33 cellular contexts compared by ENCODE assay signal in genomic region chr16:67871256-67871655, GRCh38. TPM values are rescaled to one million over a fixed set of nuclear protein-coding genes. Genes with fewer than 3 reads are reported as not detected.
A peak's percentile ranks its signal among the peaks of the same experiment; 100 is the strongest.
DNase-seq lines count a peak whose midpoint lies in the region; ATAC-seq, FAIRE-seq and TF ChIP-seq lines count a peak whose summit lies in the region.
"Had no signal": no experiment of that assay in that cellular context is flagged by ENCODE, and none has a peak within 500 bp of the region (broad histone marks: within the 10 kb centered on the region; RNA-seq: fewer than 3 reads in every experiment).

No MANE protein-coding gene starts in this region.

- H3K9me3 Mint-ChIP-seq in type B pancreatic cell = no peaks in the 10 kb centered on the region
- H3K9me3 Mint-ChIP-seq: T-cell had no signal

- H3K4me3 Mint-ChIP-seq in type B pancreatic cell = peak overlapping the region; percentile 87

- TF ChIP-seq POLR2A in HepG2 (IDR thresholded peaks at IDR 0.05; ENCODE audit: insufficient read depth in 1 of 2, low read depth in 2 of 2, low read length in 2 of 2) = no peak
- no peak for TF ChIP-seq POLR2A in right lobe of liver (IDR thresholded peaks at IDR 0.05)

- H3K36me3 Mint-ChIP-seq in type B pancreatic cell = peaks cover 14% of the 10 kb centered on the region

- H3K4me1 ChIP-seq in HepG2 (ENCODE audit: insufficient read depth, low read length) (peaks cover 30% of the 10 kb centered on the region), right lobe of liver (peaks cover 0 to 32% (median 8%) of the 10 kb centered on the region in 4 donors)

- H3K27me3 ChIP-seq in HepG2 (ENCODE audit: control insufficient read depth in 1 of 2, insufficient read depth in 2 of 2, low read length in 2 of 2) (no peaks in the 10 kb centered on the region; a peak in 1 of 5 replicates), right lobe of liver (no peaks in the 10 kb centered on the region), HL-60 (ENCODE audit: insufficient read depth, poor library complexity, severe bottlenecking) (no peaks in the 10 kb centered on the region)
- H3K27me3 ChIP-seq: brain microvascular endothelial cell, heart right ventricle, ovary, Peyer's patch, right atrium auricular region, SJSA1, tibial artery had no signal

- CTCF ChIA-PET in HepG2 (lab: Yijun Ruan, JAX; ENCODE audit: low intra/inter-chr PET ratio, low total read pairs) = no interaction called here

- H3K9me3 ChIP-seq in HepG2 (ENCODE audit: low read length) (no peaks in the 10 kb centered on the region), right lobe of liver (no peaks in the 10 kb centered on the region)
- H3K9me3 ChIP-seq: heart right ventricle, ovary, Peyer's patch, right atrium auricular region, SJSA1, tibial artery had no signal

- no peaks in the 10 kb centered on the region for H3K27me3 Mint-ChIP-seq in type B pancreatic cell
- H3K27me3 Mint-ChIP-seq: T-cell had no signal

- no peak overlapping the region for H3K9ac ChIP-seq in HepG2 (ENCODE audit: insufficient read depth, low read depth, low read length)

- POLR2A ChIA-PET in HepG2 (lab: Yijun Ruan, JAX) = interaction anchor here (1.0 kb wide), 1 partner anchor 25 kb away, joined by 4 read pairs; the partner anchor contains the start of gene NUTF2

- TF ChIP-seq EP300 in HepG2 (IDR thresholded peaks at IDR 0.05; ENCODE audit: low read depth in 2 of 2, low read length in 2 of 2) (no peak), HepG2 (CRISPR knock-in tag; IDR thresholded peaks at IDR 0.05; ENCODE audit: borderline replicate concordance) (no peak)

- intact Hi-C loops in HepG2 (cut with micrococcal nuclease; ENCODE audit: unreplicated experiment) = loop anchor here (5.0 kb wide), 1 partner anchor 1334 kb away; no protein-coding TSS in a partner anchor
- intact Hi-C loops in right lobe of liver (cut with DNase I) = no loop called here

- in situ Hi-C loops in HepG2 (cut with HindIII; ENCODE audit: extremely low pct_ligation_motif_present, low pct_unique_long_range_greater_than_20kb) = no loop called here

- peaks cover 15% of the 10 kb centered on the region for H4K20me1 ChIP-seq in HepG2 (ENCODE audit: insufficient read depth, low read length)

- TF ChIP-seq CTCF in HepG2 (CRISPR knock-in tag; IDR thresholded peaks at IDR 0.05) = no peak
- TF ChIP-seq CTCF in right lobe of liver (IDR thresholded peaks at IDR 0.05) = no peak
- no peak for TF ChIP-seq CTCF in HL-60 (IDR thresholded peaks at IDR 0.05; ENCODE audit: insufficient read depth, low read length)
- no peak for TF ChIP-seq CTCF in type B pancreatic cell (conservative IDR thresholded peaks at IDR 0.05)

- no peak for TF ChIP-seq RAD21 in HepG2 (CRISPR knock-in tag; IDR thresholded peaks at IDR 0.05)

- FAIRE-seq in HepG2 (lab: Jason Lieb, UNC) = no peak
- FAIRE-seq: GM18507 had no signal

- H3K36me3 ChIP-seq in HepG2 (replicated peaks in 1 of 2; ENCODE audit: control insufficient read depth in 1 of 2, insufficient read depth in 2 of 2, low read length in 2 of 2) = peaks cover 29 to 62% of the 10 kb centered on the region in 2 experiments
- peaks cover 0 to 27% (median 6%) of the 10 kb centered on the region in 4 donors for H3K36me3 ChIP-seq in right lobe of liver
- H3K36me3 ChIP-seq: ovary had no signal

- peaks cover 20% of the 10 kb centered on the region for H3K4me1 Mint-ChIP-seq in type B pancreatic cell (ENCODE audit: unreplicated experiment)

- no peak for ATAC-seq in HepG2
- ATAC-seq in right lobe of liver = no peak
- ATAC-seq: heart right ventricle; stimulated activated naive CD8-positive, alpha-beta T cell treated with anti-CD3 and anti-CD28 coated beads, Interleukin-15, Interleukin-2, amounts not matched to agents 100 U/mL and 50 U/mL, for 24 hours; T-cell had no signal

- H3K27ac ChIP-seq in HepG2 (ENCODE audit: extremely low read length, insufficient read depth, low read length) (no peak overlapping the region), right lobe of liver (no peak overlapping the region), HL-60 (replicated peaks) (peak overlapping the region; percentile 79; the same call in 1 of the 2 replicates), epithelial cell of prostate (peak overlapping the region; percentile 46)
- H3K27ac ChIP-seq: brain microvascular endothelial cell, ovary, SJSA1 had no signal

- H2AFZ ChIP-seq in HepG2 (ENCODE audit: low read length) = no peak overlapping the region

- no peak for DNase-seq in HepG2 (ENCODE audit: low spot score)
- no peak for DNase-seq in right lobe of liver
- no peak for DNase-seq in HL-60 (ENCODE audit: low read depth in 1 of 2, low spot score in 1 of 2)
- DNase-seq in epithelial cell of prostate (ENCODE audit: low read depth, low spot score) = no peak
- DNase-seq in type B pancreatic cell (ENCODE audit: extremely low spot score, unreplicated experiment) = no peak
- DNase-seq in T1000 (lab: John Stamatoyannopoulos, UW) = no peak
- no peak for DNase-seq in NCI-H226
- DNase-seq in UCSD-AML1 (lab: John Stamatoyannopoulos, UW; ENCODE audit: unreplicated experiment) = no peak
- DNase-seq: activated CD4-positive, alpha-beta T cell treated with anti-CD3 and anti-CD28 coated beads for 48 hours; activated effector memory CD4-positive, alpha-beta T cell treated with anti-CD3 and anti-CD28 coated beads, Interleukin-2, amount 50 U/mL, for 16 hours; brain microvascular endothelial cell; DMS153; effector CD8-positive, alpha-beta T cell; erythroblast; GDM1; heart right ventricle; Karpas-422; MV-4-11; NCI-H1694 treated with DMSO at 0.1 percent for 48 hours; NCI-H2171 treated with DMSO at 0.1 percent for 48 hours; NCI-H524 treated with DMSO at 0.1 percent for 48 hours; ovary; Peyer's patch; stimulated activated CD4-positive, alpha-beta T cell treated with anti-CD3 and anti-CD28 coated beads, Interleukin-4, amount 100 ng/mL, for 24 hours; stimulated activated naive CD8-positive, alpha-beta T cell treated with anti-CD3 and anti-CD28 coated beads, Interleukin-15, Interleukin-2, amounts not matched to agents 100 U/mL and 50 U/mL, for 24 hours; T-cell; tibial artery had no signal

- 89% methylated on average over 3 of the region's 3 CpGs for WGBS in HepG2 (ENCODE audit: low lambda C conversion rate)
- 65% methylated on average over 2 of the region's 3 CpGs for WGBS in right lobe of liver (ENCODE audit: insufficient coverage, low coverage, low lambda C conversion rate, missing lambda C conversion rate)

- peak overlapping the region; percentile 76 for H3K27ac Mint-ChIP-seq in type B pancreatic cell

- peaks cover 30% of the 10 kb centered on the region for H3K79me2 ChIP-seq in HepG2 (ENCODE audit: insufficient read depth, low read length)

- H3K4me3 ChIP-seq in HepG2 (replicated peaks in 1 of 3; ENCODE audit: insufficient read depth in 1 of 3, low read depth in 2 of 3, low read length in 3 of 3) = no peak overlapping the region
- no peak overlapping the region for H3K4me3 ChIP-seq in right lobe of liver
- no peak overlapping the region for H3K4me3 ChIP-seq in HL-60 (replicated peaks; ENCODE audit: insufficient read depth, low read length)
- H3K4me3 ChIP-seq: heart right ventricle, ovary, Peyer's patch, right atrium auricular region, SJSA1, tibial artery had no signal

- no peak overlapping the region for H3K4me2 ChIP-seq in HepG2 (ENCODE audit: low read depth, low read length)

- BruUV-seq in HepG2 (replicated peaks; lab: Mats Ljungman, UMichigan) = no TSS peak

RNA-seq across cellular contexts. Expression of gene EDC4, which starts 1.6 kb away (rescaled TPM):
- total RNA-seq in HepG2 (2016; rRNA removed; fragmentation: Illumina TruSeq; extraction: Trizol) (53.4 and 59.1 TPM in 2 replicates), right lobe of liver (10 to 100 TPM; 16.2 to 25.4 (median 19.5) TPM), type B pancreatic cell (ENCODE audit: low replicate concordance) (77.5 and 81.1 TPM in 2 replicates)
- 3.4 and 6.4 TPM in 2 replicates for total RNA-seq in HepG2 (2016; cell fraction: cytosol; rRNA removed; fragmentation: Illumina TruSeq; extraction: Trizol; ENCODE audit: low read depth)
- 49.7 and 63.5 TPM in 2 replicates for total RNA-seq in HepG2 (2016; cell fraction: insoluble cytoplasmic fraction; rRNA removed; fragmentation: Illumina TruSeq; extraction: Trizol)
- total RNA-seq in HepG2 (2016; cell fraction: membrane; rRNA removed; fragmentation: Illumina TruSeq; extraction: Trizol) = 14.5 and 17.3 TPM in 2 replicates
- total RNA-seq in HepG2 (2016; cell fraction: nucleus; rRNA removed; fragmentation: Illumina TruSeq; extraction: Trizol) = 56.7 and 57.8 TPM in 2 replicates
- polyA plus RNA-seq in HepG2 (2011; rRNA removed) = 51.4 and 65.8 TPM in 2 replicates
- polyA plus RNA-seq in HepG2 (2011; cell fraction: cytosol; rRNA removed) = 31.1 and 42.0 TPM in 2 replicates
- polyA plus RNA-seq in HepG2 (2011; cell fraction: nucleus; rRNA removed) = 315 and 402 TPM in 2 replicates
- 35.8 and 45.8 TPM in 2 replicates for polyA plus RNA-seq in HepG2 (2012)
- 3.8 and 5.4 TPM in 2 replicates for polyA plus RNA-seq in HepG2 (2016; cell fraction: cytosol; fragmentation: Illumina TruSeq; extraction: Trizol; ENCODE audit: low read depth)
- 41.9 and 50.8 TPM in 2 replicates for polyA plus RNA-seq in HepG2 (2016; cell fraction: insoluble cytoplasmic fraction; fragmentation: Illumina TruSeq; extraction: Trizol; ENCODE audit: low read depth)
- polyA plus RNA-seq in HepG2 (2016; cell fraction: membrane; fragmentation: Illumina TruSeq; extraction: Trizol; ENCODE audit: low read depth) = 4.5 and 8.2 TPM in 2 replicates
- 159 and 172 TPM in 2 replicates for polyA plus RNA-seq in HepG2 (2016; cell fraction: nucleus; fragmentation: Illumina TruSeq; extraction: Trizol; ENCODE audit: insufficient read depth, low read depth)
- polyA minus RNA-seq in HepG2 (2011; rRNA and poly(A)+ RNA removed; ENCODE audit: low replicate concordance) = 150 and 170 TPM in 2 replicates
- polyA minus RNA-seq in HepG2 (2011; cell fraction: cytosol; rRNA and poly(A)+ RNA removed) = 37.8 and 44.5 TPM in 2 replicates
- polyA minus RNA-seq in HepG2 (2011; cell fraction: nucleus; rRNA and poly(A)+ RNA removed) = 61.0 and 65.3 TPM in 2 replicates

RNA-seq across cellular contexts. Expression of gene NRN1L, which starts 13.4 kb away (rescaled TPM):
- total RNA-seq in HepG2 (2016; rRNA removed; fragmentation: Illumina TruSeq; extraction: Trizol) = 0.53 TPM in 1 of 2 replicates, not detected in the other
- total RNA-seq in HepG2 (2016; cell fraction: cytosol; rRNA removed; fragmentation: Illumina TruSeq; extraction: Trizol; ENCODE audit: low read depth) = not detected in 2 replicates
- 0.24 TPM in 1 of 2 replicates, not detected in the other for total RNA-seq in HepG2 (2016; cell fraction: insoluble cytoplasmic fraction; rRNA removed; fragmentation: Illumina TruSeq; extraction: Trizol)
- total RNA-seq in HepG2 (2016; cell fraction: membrane; rRNA removed; fragmentation: Illumina TruSeq; extraction: Trizol) = 0.38 TPM in 1 of 2 replicates, not detected in the other
- total RNA-seq in HepG2 (2016; cell fraction: nucleus; rRNA removed; fragmentation: Illumina TruSeq; extraction: Trizol) = not detected in 2 replicates
- 1.2 and 1.3 TPM in 2 replicates for polyA plus RNA-seq in HepG2 (2011; rRNA removed)
- polyA plus RNA-seq in HepG2 (2011; cell fraction: cytosol; rRNA removed) = 0.33 and 0.93 TPM in 2 replicates
- 11.7 and 16.3 TPM in 2 replicates for polyA plus RNA-seq in HepG2 (2011; cell fraction: nucleus; rRNA removed)
- polyA plus RNA-seq in HepG2 (2012) = 0.90 and 2.0 TPM in 2 replicates
- 0.19 TPM in 1 of 2 replicates, not detected in the other for polyA plus RNA-seq in HepG2 (2016; cell fraction: cytosol; fragmentation: Illumina TruSeq; extraction: Trizol; ENCODE audit: low read depth)
- polyA plus RNA-seq in HepG2 (2016; cell fraction: insoluble cytoplasmic fraction; fragmentation: Illumina TruSeq; extraction: Trizol; ENCODE audit: low read depth) = not detected in 2 replicates
- not detected in 2 replicates for polyA plus RNA-seq in HepG2 (2016; cell fraction: membrane; fragmentation: Illumina TruSeq; extraction: Trizol; ENCODE audit: low read depth)
- 1.4 and 1.9 TPM in 2 replicates for polyA plus RNA-seq in HepG2 (2016; cell fraction: nucleus; fragmentation: Illumina TruSeq; extraction: Trizol; ENCODE audit: insufficient read depth, low read depth)
- 0.86 TPM in 1 of 2 replicates, not detected in the other for polyA minus RNA-seq in HepG2 (2011; rRNA and poly(A)+ RNA removed; ENCODE audit: low replicate concordance)
- not detected in 2 replicates for polyA minus RNA-seq in HepG2 (2011; cell fraction: cytosol; rRNA and poly(A)+ RNA removed)
- polyA minus RNA-seq in HepG2 (2011; cell fraction: nucleus; rRNA and poly(A)+ RNA removed) = not detected in 2 replicates
- under 1 TPM in 1 of 6 experiments, not detected in 5; 0.84 TPM for total RNA-seq in right lobe of liver
- 0.80 and 1.1 TPM in 2 replicates for total RNA-seq in type B pancreatic cell (ENCODE audit: low replicate concordance)
- total RNA-seq: fibroblast of villous mesenchyme, H4, lung microvascular endothelial cell, right atrium auricular region, SJSA1 had no signal

RNA-seq across cellular contexts. Expression of gene PSKH1, which starts 21.8 kb away (rescaled TPM):
- 8.4 and 12.9 TPM in 2 replicates for total RNA-seq in HepG2 (2016; rRNA removed; fragmentation: Illumina TruSeq; extraction: Trizol)
- 19.3 and 21.7 TPM in 2 replicates for total RNA-seq in HepG2 (2016; cell fraction: cytosol; rRNA removed; fragmentation: Illumina TruSeq; extraction: Trizol; ENCODE audit: low read depth)
- 11.2 and 11.8 TPM in 2 replicates for total RNA-seq in HepG2 (2016; cell fraction: insoluble cytoplasmic fraction; rRNA removed; fragmentation: Illumina TruSeq; extraction: Trizol)
- 29.0 and 30.2 TPM in 2 replicates for total RNA-seq in HepG2 (2016; cell fraction: membrane; rRNA removed; fragmentation: Illumina TruSeq; extraction: Trizol)
- 10.0 and 11.3 TPM in 2 replicates for total RNA-seq in HepG2 (2016; cell fraction: nucleus; rRNA removed; fragmentation: Illumina TruSeq; extraction: Trizol)
- 19.1 and 45.7 TPM in 2 replicates for polyA plus RNA-seq in HepG2 (2011; rRNA removed)
- polyA plus RNA-seq in HepG2 (2011; cell fraction: cytosol; rRNA removed) = 25.6 and 28.0 TPM in 2 replicates
- polyA plus RNA-seq in HepG2 (2011; cell fraction: nucleus; rRNA removed) = 28.8 and 29.7 TPM in 2 replicates
- 18.9 and 23.9 TPM in 2 replicates for polyA plus RNA-seq in HepG2 (2012)
- polyA plus RNA-seq in HepG2 (2016; cell fraction: cytosol; fragmentation: Illumina TruSeq; extraction: Trizol; ENCODE audit: low read depth) = 17.3 and 28.4 TPM in 2 replicates
- polyA plus RNA-seq in HepG2 (2016; cell fraction: insoluble cytoplasmic fraction; fragmentation: Illumina TruSeq; extraction: Trizol; ENCODE audit: low read depth) = 25.1 and 27.8 TPM in 2 replicates
- 46.7 and 49.0 TPM in 2 replicates for polyA plus RNA-seq in HepG2 (2016; cell fraction: membrane; fragmentation: Illumina TruSeq; extraction: Trizol; ENCODE audit: low read depth)
- 19.1 and 27.5 TPM in 2 replicates for polyA plus RNA-seq in HepG2 (2016; cell fraction: nucleus; fragmentation: Illumina TruSeq; extraction: Trizol; ENCODE audit: insufficient read depth, low read depth)
- polyA minus RNA-seq in HepG2 (2011; rRNA and poly(A)+ RNA removed; ENCODE audit: low replicate concordance) = 49.1 and 87.7 TPM in 2 replicates
- 17.5 and 18.7 TPM in 2 replicates for polyA minus RNA-seq in HepG2 (2011; cell fraction: cytosol; rRNA and poly(A)+ RNA removed)
- 16.0 and 20.4 TPM in 2 replicates for polyA minus RNA-seq in HepG2 (2011; cell fraction: nucleus; rRNA and poly(A)+ RNA removed)
- 10 to 100 TPM in 4 of 6 experiments, 1 to 10 TPM in 2; 6.7 to 22.6 (median 13.2) TPM for total RNA-seq in right lobe of liver
- 39.2 and 41.5 TPM in 2 replicates for total RNA-seq in type B pancreatic cell (ENCODE audit: low replicate concordance)

RNA-seq across cellular contexts. Expression of gene CENPT, which starts 23.8 kb away (rescaled TPM):
- total RNA-seq in HepG2 (2016; rRNA removed; fragmentation: Illumina TruSeq; extraction: Trizol) = 24.8 and 43.3 TPM in 2 replicates
- total RNA-seq in HepG2 (2016; cell fraction: cytosol; rRNA removed; fragmentation: Illumina TruSeq; extraction: Trizol; ENCODE audit: low read depth) = 11.2 and 11.7 TPM in 2 replicates
- 22.8 and 43.9 TPM in 2 replicates for total RNA-seq in HepG2 (2016; cell fraction: insoluble cytoplasmic fraction; rRNA removed; fragmentation: Illumina TruSeq; extraction: Trizol)
- 7.4 and 8.2 TPM in 2 replicates for total RNA-seq in HepG2 (2016; cell fraction: membrane; rRNA removed; fragmentation: Illumina TruSeq; extraction: Trizol)
- total RNA-seq in HepG2 (2016; cell fraction: nucleus; rRNA removed; fragmentation: Illumina TruSeq; extraction: Trizol) = 43.8 and 49.8 TPM in 2 replicates
- 40.9 and 51.3 TPM in 2 replicates for polyA plus RNA-seq in HepG2 (2011; rRNA removed)
- polyA plus RNA-seq in HepG2 (2011; cell fraction: cytosol; rRNA removed) = 17.4 and 28.9 TPM in 2 replicates
- polyA plus RNA-seq in HepG2 (2011; cell fraction: nucleus; rRNA removed) = 414 and 516 TPM in 2 replicates
- polyA plus RNA-seq in HepG2 (2012) = 22.1 and 28.1 TPM in 2 replicates
- polyA plus RNA-seq in HepG2 (2016; cell fraction: cytosol; fragmentation: Illumina TruSeq; extraction: Trizol; ENCODE audit: low read depth) = 3.3 and 4.0 TPM in 2 replicates
- polyA plus RNA-seq in HepG2 (2016; cell fraction: insoluble cytoplasmic fraction; fragmentation: Illumina TruSeq; extraction: Trizol; ENCODE audit: low read depth) = 22.0 and 24.2 TPM in 2 replicates
- polyA plus RNA-seq in HepG2 (2016; cell fraction: membrane; fragmentation: Illumina TruSeq; extraction: Trizol; ENCODE audit: low read depth) = 4.4 and 6.6 TPM in 2 replicates
- 153 and 170 TPM in 2 replicates for polyA plus RNA-seq in HepG2 (2016; cell fraction: nucleus; fragmentation: Illumina TruSeq; extraction: Trizol; ENCODE audit: insufficient read depth, low read depth)
- polyA minus RNA-seq in HepG2 (2011; rRNA and poly(A)+ RNA removed; ENCODE audit: low replicate concordance) = 38.6 and 47.8 TPM in 2 replicates
- polyA minus RNA-seq in HepG2 (2011; cell fraction: cytosol; rRNA and poly(A)+ RNA removed) = 8.8 and 11.4 TPM in 2 replicates
- polyA minus RNA-seq in HepG2 (2011; cell fraction: nucleus; rRNA and poly(A)+ RNA removed) = 35.9 and 44.5 TPM in 2 replicates
- 10 to 100 TPM; 12.2 to 21.1 (median 18.2) TPM for total RNA-seq in right lobe of liver
- total RNA-seq in type B pancreatic cell (ENCODE audit: low replicate concordance) = 67.6 and 74.2 TPM in 2 replicates

RNA-seq across cellular contexts. Expression of gene NUTF2, which starts 24.5 kb away (rescaled TPM):
- total RNA-seq in HepG2 (2016; rRNA removed; fragmentation: Illumina TruSeq; extraction: Trizol) (214 and 224 TPM in 2 replicates), right lobe of liver (10 to 100 TPM; 23.4 to 67.8 (median 33.9) TPM), type B pancreatic cell (ENCODE audit: low replicate concordance) (144 and 149 TPM in 2 replicates)
- total RNA-seq in HepG2 (2016; cell fraction: cytosol; rRNA removed; fragmentation: Illumina TruSeq; extraction: Trizol; ENCODE audit: low read depth) = 79.7 and 100.0 TPM in 2 replicates
- 209 and 229 TPM in 2 replicates for total RNA-seq in HepG2 (2016; cell fraction: insoluble cytoplasmic fraction; rRNA removed; fragmentation: Illumina TruSeq; extraction: Trizol)
- total RNA-seq in HepG2 (2016; cell fraction: membrane; rRNA removed; fragmentation: Illumina TruSeq; extraction: Trizol) = 120 and 150 TPM in 2 replicates
- total RNA-seq in HepG2 (2016; cell fraction: nucleus; rRNA removed; fragmentation: Illumina TruSeq; extraction: Trizol) = 79.9 and 90.1 TPM in 2 replicates
- 168 and 198 TPM in 2 replicates for polyA plus RNA-seq in HepG2 (2011; rRNA removed)
- 212 and 299 TPM in 2 replicates for polyA plus RNA-seq in HepG2 (2011; cell fraction: cytosol; rRNA removed)
- 132 and 146 TPM in 2 replicates for polyA plus RNA-seq in HepG2 (2011; cell fraction: nucleus; rRNA removed)
- 140 and 216 TPM in 2 replicates for polyA plus RNA-seq in HepG2 (2012)
- 108 and 138 TPM in 2 replicates for polyA plus RNA-seq in HepG2 (2016; cell fraction: cytosol; fragmentation: Illumina TruSeq; extraction: Trizol; ENCODE audit: low read depth)
- 277 and 305 TPM in 2 replicates for polyA plus RNA-seq in HepG2 (2016; cell fraction: insoluble cytoplasmic fraction; fragmentation: Illumina TruSeq; extraction: Trizol; ENCODE audit: low read depth)
- 139 and 154 TPM in 2 replicates for polyA plus RNA-seq in HepG2 (2016; cell fraction: membrane; fragmentation: Illumina TruSeq; extraction: Trizol; ENCODE audit: low read depth)
- polyA plus RNA-seq in HepG2 (2016; cell fraction: nucleus; fragmentation: Illumina TruSeq; extraction: Trizol; ENCODE audit: insufficient read depth, low read depth) = 173 and 182 TPM in 2 replicates
- 366 and 394 TPM in 2 replicates for polyA minus RNA-seq in HepG2 (2011; rRNA and poly(A)+ RNA removed; ENCODE audit: low replicate concordance)
- 157 and 165 TPM in 2 replicates for polyA minus RNA-seq in HepG2 (2011; cell fraction: cytosol; rRNA and poly(A)+ RNA removed)
- 60.0 and 81.7 TPM in 2 replicates for polyA minus RNA-seq in HepG2 (2011; cell fraction: nucleus; rRNA and poly(A)+ RNA removed)

Comparison
In these comparisons a context has a peak if more than half of its experiments do, and no peak if none do; other contexts are left out.
1. H3K27ac ChIP-seq: peak in HL-60 (single experiment) and epithelial cell of prostate (single experiment); none in HepG2 (single experiment) and right lobe of liver (0 of 3).